In genomic region chr9:90300901-90301688, GRCh38 we compare ENCODE assay signal across 8 cellular contexts.
DNase-seq lines count a peak whose midpoint lies in the region; ATAC-seq and TF ChIP-seq lines count a peak whose summit lies in the region.

No MANE protein-coding gene starts in this region.

- TF ChIP-seq CTCF in AG10803 (conservative IDR thresholded peaks at IDR 0.05; ENCODE audit: low read length) (peak; percentile 15; the same call in 1 of the 2 replicates), brain microvascular endothelial cell (IDR thresholded peaks at IDR 0.05; ENCODE audit: low read depth, low read length, missing control alignments) (peak; percentile 9), left lung (IDR thresholded peaks at IDR 0.05) (no peak), vagina (IDR thresholded peaks at IDR 0.05) (no peak)

- H3K27me3 ChIP-seq in MG63 (peaks cover 4% of the 10 kb centered on the region; the same call in 1 of the 2 replicates), brain microvascular endothelial cell (replicated peaks) (no peaks in the 10 kb centered on the region), left lung (no peaks in the 10 kb centered on the region), vagina (no peaks in the 10 kb centered on the region)

- no peaks in the 10 kb centered on the region for H3K36me3 ChIP-seq in MG63
- H3K36me3 ChIP-seq in brain microvascular endothelial cell (replicated peaks) = no peaks in the 10 kb centered on the region
- no peaks in the 10 kb centered on the region for H3K36me3 ChIP-seq in left lung
- no peaks in the 10 kb centered on the region for H3K36me3 ChIP-seq in vagina

- H3K27ac ChIP-seq in brain microvascular endothelial cell (peak overlapping the region; percentile 84), left lung (no peak overlapping the region), vagina (no peak overlapping the region)

- TF ChIP-seq POLR2A in vagina (IDR thresholded peaks at IDR 0.05) = no peak

- H3K4me1 ChIP-seq in left lung = no peaks in the 10 kb centered on the region
- H3K4me1 ChIP-seq in vagina = no peaks in the 10 kb centered on the region

- DNase-seq in AG10803 (ENCODE audit: low read depth) (peak; percentile 94), MG63 (peak; percentile 87), brain microvascular endothelial cell (peak; percentile 97), left lung (no peak), medulla oblongata (ENCODE audit: extremely low spot score) (no peak), cerebellar cortex (ENCODE audit: low spot score) (no peak), vagina (ENCODE audit: extremely low spot score in 2 of 2) (no peak)

- intact Hi-C loops in left lung (cut with DNase I) = no loop called here
- intact Hi-C loops in vagina (cut with DNase I) = no loop called here

- no peaks in the 10 kb centered on the region for H3K9me3 ChIP-seq in MG63
- H3K9me3 ChIP-seq in left lung = no peaks in the 10 kb centered on the region
- H3K9me3 ChIP-seq in vagina = no peaks in the 10 kb centered on the region

- H3K4me3 ChIP-seq in AG10803 (ENCODE audit: low read length) (no peak overlapping the region), MG63 (no peak overlapping the region), brain microvascular endothelial cell (ENCODE audit: low read depth, low read length) (no peak overlapping the region), left lung (no peak overlapping the region), vagina (no peak overlapping the region)

- in situ Hi-C loops in brain microvascular endothelial cell (cut with HindIII; ENCODE audit: low pct_ligation_motif_present, low sequenced_read_pairs) = no loop called here

- ATAC-seq in left lung (peak; percentile 86), GM18517 (IDR thresholded peaks at IDR 0.05; ENCODE audit: unreplicated experiment) (no peak)

Comparison
In these comparisons a context has a peak if more than half of its experiments do, and no peak if none do; other contexts are left out.
1. DNase-seq: peak in AG10803 (single experiment), MG63 (single experiment) and brain microvascular endothelial cell (single experiment); none in left lung (0 of 2), medulla oblongata (single experiment), cerebellar cortex (single experiment) and vagina (0 of 2).
2. CTCF ChIP-seq: peak in AG10803 (single experiment) and brain microvascular endothelial cell (single experiment); none in left lung (0 of 2) and vagina (0 of 3).